11 cellular contexts compared by ENCODE assay signal in genomic region chrX:68989865-68990606, GRCh38.
DNase-seq lines count a peak whose midpoint lies in the region; ATAC-seq and TF ChIP-seq lines count a peak whose summit lies in the region.
"Had no signal": no experiment of that assay in that cellular context is flagged by ENCODE, and none has a peak within 500 bp of the region (broad histone marks: within the 10 kb centered on the region; RNA-seq: fewer than 3 reads in every experiment).

No MANE protein-coding gene starts in this region.

- in situ Hi-C loops in Panc1 (cut with HindIII; ENCODE audit: low pct_unique_long_range_greater_than_20kb, low sequenced_read_pairs) = no loop called here

- BruUV-seq in Calu3 (replicated peaks; lab: Mats Ljungman, UMichigan) = no TSS peak
- no TSS peak for BruUV-seq in Panc1 (replicated peaks; lab: Mats Ljungman, UMichigan)

- H3K27me3 Mint-ChIP-seq in Calu3 (ENCODE audit: unreplicated experiment) = no peaks in the 10 kb centered on the region

- no peak overlapping the region for H3K4me3 Mint-ChIP-seq in Calu3 (ENCODE audit: low read depth, unreplicated experiment)

- H3K27ac Mint-ChIP-seq in Calu3 (ENCODE audit: unreplicated experiment) = no peak overlapping the region

- H3K9me3 ChIP-seq in Panc1 (ENCODE audit: control insufficient read depth, insufficient read depth, low read depth, low read length) (no peaks in the 10 kb centered on the region), osteoblast (ENCODE audit: low read depth, low read length) (no peaks in the 10 kb centered on the region)

- H3K4me1 Mint-ChIP-seq in Calu3 (ENCODE audit: low read depth, unreplicated experiment) = peaks cover 1% of the 10 kb centered on the region

- H3K4me1 ChIP-seq in Panc1 (ENCODE audit: control insufficient read depth, insufficient read depth, low read length) (no peaks in the 10 kb centered on the region), osteoblast (ENCODE audit: insufficient read depth, low read length) (peaks cover 7% of the 10 kb centered on the region)

- no peak overlapping the region for H2AFZ ChIP-seq in osteoblast (ENCODE audit: low read length)

- H3K27me3 ChIP-seq in Panc1 (ENCODE audit: control insufficient read depth, insufficient read depth, low read length) = no peaks in the 10 kb centered on the region
- peaks cover 12% of the 10 kb centered on the region for H3K27me3 ChIP-seq in osteoblast (ENCODE audit: insufficient read depth, low read length)

- ATAC-seq in Panc1 (peak; percentile 71), GM18907 (IDR thresholded peaks at IDR 0.05; ENCODE audit: unreplicated experiment) (no peak)
- ATAC-seq: PC-3 had no signal

- CTCF ChIA-PET in Calu3 (lab: Charles Lee) (interaction anchor here (1.2 kb wide), 1 partner anchor 163 kb away, joined by 4 read pairs; no protein-coding TSS in a partner anchor), Panc1 (lab: Charles Lee) (no interaction called here)

- DNase-seq in Calu3 (peak; percentile 44), Panc1 (ENCODE audit: low read depth, low spot score) (no peak), fibroblast of the conjunctiva (ENCODE audit: low read depth) (peak; percentile 59), osteoblast (ENCODE audit: insufficient read length, low spot score, missing footprints) (peak; percentile 91), RKO (ENCODE audit: low spot score) (no peak), glomerular visceral epithelial cell (ENCODE audit: extremely low spot score) (no peak), NCI-H524 (lab: John Stamatoyannopoulos, UW) (no peak)
- DNase-seq: head of caudate nucleus; PC-3; stimulated activated CD4-positive, alpha-beta T cell treated with anti-CD3 and anti-CD28 coated beads, Interleukin-2, amount 100 ng/mL, for 24 hours had no signal

- no peaks in the 10 kb centered on the region for H3K9me3 Mint-ChIP-seq in Calu3 (ENCODE audit: low read depth, unreplicated experiment)

- H3K4me3 ChIP-seq in Panc1 (ENCODE audit: low read depth in 2 of 2, low read length in 2 of 2) (no peak overlapping the region), osteoblast (ENCODE audit: insufficient read depth, low read length) (no peak overlapping the region)

- no peaks in the 10 kb centered on the region for H3K36me3 Mint-ChIP-seq in Calu3 (ENCODE audit: insufficient read depth, unreplicated experiment)

- no peaks in the 10 kb centered on the region for H3K79me2 ChIP-seq in osteoblast (ENCODE audit: insufficient read depth, low read length)

- POLR2A ChIA-PET in Panc1 (lab: Charles Lee) = no interaction called here

- no peaks in the 10 kb centered on the region for H3K36me3 ChIP-seq in Panc1 (ENCODE audit: control insufficient read depth, insufficient read depth, low read length)
- H3K36me3 ChIP-seq in osteoblast (ENCODE audit: insufficient read depth, low read length) = no peaks in the 10 kb centered on the region

- H4K20me1 ChIP-seq in osteoblast (ENCODE audit: insufficient read depth, low read length) = no peaks in the 10 kb centered on the region

- no peak overlapping the region for H3K4me2 ChIP-seq in osteoblast (ENCODE audit: insufficient read depth, low read length)

- TF ChIP-seq CTCF in Calu3 (IDR thresholded peaks at IDR 0.05; ENCODE audit: unreplicated experiment) = no peak
- TF ChIP-seq CTCF in Panc1 (IDR thresholded peaks at IDR 0.05) = no peak
- TF ChIP-seq CTCF in osteoblast (IDR thresholded peaks at IDR 0.05; ENCODE audit: extremely low read depth, low read depth, low read length) = no peak

- H3K27ac ChIP-seq in Panc1 (ENCODE audit: low read length) = no peak overlapping the region
- H3K27ac ChIP-seq in osteoblast (ENCODE audit: low read depth, low read length) = no peak overlapping the region

- intact Hi-C loops in Calu3 (cut with micrococcal nuclease; ENCODE audit: unreplicated experiment) (no loop called here), Panc1 (cut with micrococcal nuclease; ENCODE audit: unreplicated experiment) (no loop called here)

Comparison
In these comparisons a context has a peak if more than half of its experiments do, and no peak if none do; other contexts are left out.
1. DNase-seq: peak in Calu3 (single experiment), fibroblast of the conjunctiva (single experiment) and osteoblast (single experiment); none in Panc1 (single experiment), RKO (single experiment), glomerular visceral epithelial cell (single experiment) and NCI-H524 (0 of 2).